ENCODE assay signal across 2 cellular contexts in the genomic region with DNA sequence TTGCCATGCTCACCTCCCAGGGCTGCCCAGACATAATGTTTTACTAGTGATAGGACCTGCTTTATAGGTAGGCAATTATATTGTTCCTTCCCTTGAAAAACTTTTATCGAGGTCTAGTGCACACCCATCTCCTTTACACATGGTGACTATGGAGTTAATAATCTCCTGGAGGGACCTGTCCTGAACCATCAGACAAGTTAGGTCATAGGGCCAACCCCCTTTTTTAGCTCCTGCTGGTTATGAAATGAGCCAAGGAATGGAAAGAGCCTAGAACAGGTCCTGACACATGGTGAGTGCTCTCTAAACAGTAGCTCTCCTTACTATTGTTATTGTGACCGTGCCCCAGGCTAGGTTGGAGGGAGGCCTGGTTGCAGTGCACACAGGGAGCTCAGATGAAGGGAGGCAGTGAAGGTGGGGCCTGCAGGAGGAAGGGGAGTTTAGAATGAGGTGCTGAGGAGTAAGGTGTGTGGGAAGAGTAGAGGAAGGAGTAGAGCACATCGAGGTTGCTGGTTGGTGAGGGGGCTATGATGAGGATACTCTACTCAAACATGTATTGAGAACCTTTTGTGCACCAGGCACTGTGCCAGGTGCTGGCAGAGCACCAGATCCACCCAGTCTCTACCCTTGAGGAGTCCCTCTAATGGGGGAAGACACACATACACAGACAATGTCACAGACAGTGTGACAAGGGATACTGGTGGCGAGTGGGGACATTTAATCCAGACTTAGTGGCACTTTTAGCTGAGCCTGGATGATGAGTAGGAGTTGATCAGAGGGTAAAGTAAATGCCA.
TF ChIP-seq lines count a peak whose summit lies in the region.

No MANE protein-coding gene starts in this region.

TF ChIP-seq in HCT116, 20 proteins besides CTCF, POLR2A, EP300 and RAD21:
- TF ChIP-seq ELF1 (IDR thresholded peaks at IDR 0.05; ENCODE audit: borderline replicate concordance, low read depth) (no peak), JUND (IDR thresholded peaks at IDR 0.05) (no peak), EZH2phosphoT487 (IDR thresholded peaks at IDR 0.05; ENCODE audit: borderline replicate concordance) (no peak), CEBPB (IDR thresholded peaks at IDR 0.05; ENCODE audit: low read depth) (no peak), FOSL1 (IDR thresholded peaks at IDR 0.05; ENCODE audit: low read depth) (no peak), ZNF274 (IDR thresholded peaks at IDR 0.05; ENCODE audit: low read depth, low read length) (no peak), POLR2AphosphoS5 (IDR thresholded peaks at IDR 0.05; ENCODE audit: low read depth, low read length) (no peak), SRF (IDR thresholded peaks at IDR 0.05; ENCODE audit: low read depth) (no peak), SP1 (IDR thresholded peaks at IDR 0.05; ENCODE audit: low read depth) (no peak), TCF7L2 (IDR thresholded peaks at IDR 0.05; ENCODE audit: borderline replicate concordance, extremely low read depth, insufficient read depth, insufficient read length) (no peak), EGR1 (IDR thresholded peaks at IDR 0.05; ENCODE audit: low read depth) (no peak), ZFX (IDR thresholded peaks at IDR 0.05) (no peak), SIN3A (IDR thresholded peaks at IDR 0.05; ENCODE audit: low read depth) (no peak), YY1 (IDR thresholded peaks at IDR 0.05; ENCODE audit: extremely low read depth, insufficient replicate concordance, low read depth, low read length) (no peak)
- TF ChIP-seq, protein P1, sequence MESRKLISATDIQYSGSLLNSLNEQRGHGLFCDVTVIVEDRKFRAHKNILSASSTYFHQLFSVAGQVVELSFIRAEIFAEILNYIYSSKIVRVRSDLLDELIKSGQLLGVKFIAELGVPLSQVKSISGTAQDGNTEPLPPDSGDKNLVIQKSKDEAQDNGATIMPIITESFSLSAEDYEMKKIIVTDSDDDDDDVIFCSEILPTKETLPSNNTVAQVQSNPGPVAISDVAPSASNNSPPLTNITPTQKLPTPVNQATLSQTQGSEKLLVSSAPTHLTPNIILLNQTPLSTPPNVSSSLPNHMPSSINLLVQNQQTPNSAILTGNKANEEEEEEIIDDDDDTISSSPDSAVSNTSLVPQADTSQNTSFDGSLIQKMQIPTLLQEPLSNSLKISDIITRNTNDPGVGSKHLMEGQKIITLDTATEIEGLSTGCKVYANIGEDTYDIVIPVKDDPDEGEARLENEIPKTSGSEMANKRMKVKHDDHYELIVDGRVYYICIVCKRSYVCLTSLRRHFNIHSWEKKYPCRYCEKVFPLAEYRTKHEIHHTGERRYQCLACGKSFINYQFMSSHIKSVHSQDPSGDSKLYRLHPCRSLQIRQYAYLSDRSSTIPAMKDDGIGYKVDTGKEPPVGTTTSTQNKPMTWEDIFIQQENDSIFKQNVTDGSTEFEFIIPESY (IDR thresholded peaks at IDR 0.05; ENCODE audit: extremely low read depth, insufficient replicate concordance, low read length): no peak
- TF ChIP-seq, protein P2, sequence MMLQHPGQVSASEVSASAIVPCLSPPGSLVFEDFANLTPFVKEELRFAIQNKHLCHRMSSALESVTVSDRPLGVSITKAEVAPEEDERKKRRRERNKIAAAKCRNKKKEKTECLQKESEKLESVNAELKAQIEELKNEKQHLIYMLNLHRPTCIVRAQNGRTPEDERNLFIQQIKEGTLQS (IDR thresholded peaks at IDR 0.05): no peak
- TF ChIP-seq, protein P3, sequence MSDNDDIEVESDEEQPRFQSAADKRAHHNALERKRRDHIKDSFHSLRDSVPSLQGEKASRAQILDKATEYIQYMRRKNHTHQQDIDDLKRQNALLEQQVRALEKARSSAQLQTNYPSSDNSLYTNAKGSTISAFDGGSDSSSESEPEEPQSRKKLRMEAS (IDR thresholded peaks at IDR 0.05): no peak
- TF ChIP-seq, protein P4, sequence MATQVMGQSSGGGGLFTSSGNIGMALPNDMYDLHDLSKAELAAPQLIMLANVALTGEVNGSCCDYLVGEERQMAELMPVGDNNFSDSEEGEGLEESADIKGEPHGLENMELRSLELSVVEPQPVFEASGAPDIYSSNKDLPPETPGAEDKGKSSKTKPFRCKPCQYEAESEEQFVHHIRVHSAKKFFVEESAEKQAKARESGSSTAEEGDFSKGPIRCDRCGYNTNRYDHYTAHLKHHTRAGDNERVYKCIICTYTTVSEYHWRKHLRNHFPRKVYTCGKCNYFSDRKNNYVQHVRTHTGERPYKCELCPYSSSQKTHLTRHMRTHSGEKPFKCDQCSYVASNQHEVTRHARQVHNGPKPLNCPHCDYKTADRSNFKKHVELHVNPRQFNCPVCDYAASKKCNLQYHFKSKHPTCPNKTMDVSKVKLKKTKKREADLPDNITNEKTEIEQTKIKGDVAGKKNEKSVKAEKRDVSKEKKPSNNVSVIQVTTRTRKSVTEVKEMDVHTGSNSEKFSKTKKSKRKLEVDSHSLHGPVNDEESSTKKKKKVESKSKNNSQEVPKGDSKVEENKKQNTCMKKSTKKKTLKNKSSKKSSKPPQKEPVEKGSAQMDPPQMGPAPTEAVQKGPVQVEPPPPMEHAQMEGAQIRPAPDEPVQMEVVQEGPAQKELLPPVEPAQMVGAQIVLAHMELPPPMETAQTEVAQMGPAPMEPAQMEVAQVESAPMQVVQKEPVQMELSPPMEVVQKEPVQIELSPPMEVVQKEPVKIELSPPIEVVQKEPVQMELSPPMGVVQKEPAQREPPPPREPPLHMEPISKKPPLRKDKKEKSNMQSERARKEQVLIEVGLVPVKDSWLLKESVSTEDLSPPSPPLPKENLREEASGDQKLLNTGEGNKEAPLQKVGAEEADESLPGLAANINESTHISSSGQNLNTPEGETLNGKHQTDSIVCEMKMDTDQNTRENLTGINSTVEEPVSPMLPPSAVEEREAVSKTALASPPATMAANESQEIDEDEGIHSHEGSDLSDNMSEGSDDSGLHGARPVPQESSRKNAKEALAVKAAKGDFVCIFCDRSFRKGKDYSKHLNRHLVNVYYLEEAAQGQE (IDR thresholded peaks at IDR 0.05; ENCODE audit: low read depth): no peak
TF ChIP-seq in HCT116: peak in this region for 0.

TF ChIP-seq in H1, 55 proteins besides CTCF, POLR2A, EP300 and RAD21:
- no peak for TF ChIP-seq MAFK (IDR thresholded peaks at IDR 0.05; ENCODE audit: low read depth, low read length)
- TF ChIP-seq SP2 (IDR thresholded peaks at IDR 0.05; ENCODE audit: low read length): no peak
- TF ChIP-seq SRF (IDR thresholded peaks at IDR 0.05; ENCODE audit: low read depth, low read length): no peak
- no peak for TF ChIP-seq RBBP5 (IDR thresholded peaks at IDR 0.05; ENCODE audit: borderline replicate concordance, low read depth, low read length)
- no peak for TF ChIP-seq BACH1 (IDR thresholded peaks at IDR 0.05; ENCODE audit: low read length)
- TF ChIP-seq, protein P5, sequence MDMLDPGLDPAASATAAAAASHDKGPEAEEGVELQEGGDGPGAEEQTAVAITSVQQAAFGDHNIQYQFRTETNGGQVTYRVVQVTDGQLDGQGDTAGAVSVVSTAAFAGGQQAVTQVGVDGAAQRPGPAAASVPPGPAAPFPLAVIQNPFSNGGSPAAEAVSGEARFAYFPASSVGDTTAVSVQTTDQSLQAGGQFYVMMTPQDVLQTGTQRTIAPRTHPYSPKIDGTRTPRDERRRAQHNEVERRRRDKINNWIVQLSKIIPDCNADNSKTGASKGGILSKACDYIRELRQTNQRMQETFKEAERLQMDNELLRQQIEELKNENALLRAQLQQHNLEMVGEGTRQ (IDR thresholded peaks at IDR 0.05; ENCODE audit: low read length): no peak
- TF ChIP-seq KDM1A (IDR thresholded peaks at IDR 0.05; ENCODE audit: borderline replicate concordance, low read length): no peak
- no peak for TF ChIP-seq ASH2L (IDR thresholded peaks at IDR 0.05; ENCODE audit: low read length)
- TF ChIP-seq ZNF274 (IDR thresholded peaks at IDR 0.05; ENCODE audit: borderline replicate concordance, extremely low read depth, low read length): no peak
- TF ChIP-seq TAF1 (IDR thresholded peaks at IDR 0.05; ENCODE audit: low read depth, low read length): no peak
- no peak for TF ChIP-seq YY1 (IDR thresholded peaks at IDR 0.05; ENCODE audit: low read depth, low read length)
- TF ChIP-seq SIX5 (IDR thresholded peaks at IDR 0.05; ENCODE audit: low read depth, low read length): no peak
- TF ChIP-seq, protein P6, sequence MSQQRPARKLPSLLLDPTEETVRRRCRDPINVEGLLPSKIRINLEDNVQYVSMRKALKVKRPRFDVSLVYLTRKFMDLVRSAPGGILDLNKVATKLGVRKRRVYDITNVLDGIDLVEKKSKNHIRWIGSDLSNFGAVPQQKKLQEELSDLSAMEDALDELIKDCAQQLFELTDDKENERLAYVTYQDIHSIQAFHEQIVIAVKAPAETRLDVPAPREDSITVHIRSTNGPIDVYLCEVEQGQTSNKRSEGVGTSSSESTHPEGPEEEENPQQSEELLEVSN (IDR thresholded peaks at IDR 0.05): no peak
